ENCODE assay signal across 2 cellular contexts in the genomic region with DNA sequence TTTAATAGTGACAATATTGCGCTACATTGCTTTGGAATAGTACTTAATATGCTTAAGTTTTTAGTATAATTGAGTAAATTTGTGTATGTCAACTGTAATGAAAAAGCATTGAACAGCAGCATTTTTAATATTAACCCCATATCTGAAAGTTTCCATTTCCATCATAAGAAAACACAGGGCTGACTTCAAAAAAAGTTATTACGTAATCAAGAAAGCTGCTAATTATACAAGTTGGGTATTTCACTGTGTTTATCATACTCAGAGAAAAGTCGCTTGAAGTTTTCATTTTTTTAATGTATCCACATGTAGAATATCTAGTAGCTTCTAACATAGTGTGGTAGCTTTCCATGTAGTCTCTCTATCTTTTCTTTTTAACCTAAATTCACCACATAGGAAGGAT.
TF ChIP-seq lines count a peak whose summit lies in the region.

No MANE protein-coding gene starts in this region.

TF ChIP-seq in GM23338, 12 proteins besides CTCF, POLR2A, EP300 and RAD21 (continued from another document):
- TF ChIP-seq, protein P1, sequence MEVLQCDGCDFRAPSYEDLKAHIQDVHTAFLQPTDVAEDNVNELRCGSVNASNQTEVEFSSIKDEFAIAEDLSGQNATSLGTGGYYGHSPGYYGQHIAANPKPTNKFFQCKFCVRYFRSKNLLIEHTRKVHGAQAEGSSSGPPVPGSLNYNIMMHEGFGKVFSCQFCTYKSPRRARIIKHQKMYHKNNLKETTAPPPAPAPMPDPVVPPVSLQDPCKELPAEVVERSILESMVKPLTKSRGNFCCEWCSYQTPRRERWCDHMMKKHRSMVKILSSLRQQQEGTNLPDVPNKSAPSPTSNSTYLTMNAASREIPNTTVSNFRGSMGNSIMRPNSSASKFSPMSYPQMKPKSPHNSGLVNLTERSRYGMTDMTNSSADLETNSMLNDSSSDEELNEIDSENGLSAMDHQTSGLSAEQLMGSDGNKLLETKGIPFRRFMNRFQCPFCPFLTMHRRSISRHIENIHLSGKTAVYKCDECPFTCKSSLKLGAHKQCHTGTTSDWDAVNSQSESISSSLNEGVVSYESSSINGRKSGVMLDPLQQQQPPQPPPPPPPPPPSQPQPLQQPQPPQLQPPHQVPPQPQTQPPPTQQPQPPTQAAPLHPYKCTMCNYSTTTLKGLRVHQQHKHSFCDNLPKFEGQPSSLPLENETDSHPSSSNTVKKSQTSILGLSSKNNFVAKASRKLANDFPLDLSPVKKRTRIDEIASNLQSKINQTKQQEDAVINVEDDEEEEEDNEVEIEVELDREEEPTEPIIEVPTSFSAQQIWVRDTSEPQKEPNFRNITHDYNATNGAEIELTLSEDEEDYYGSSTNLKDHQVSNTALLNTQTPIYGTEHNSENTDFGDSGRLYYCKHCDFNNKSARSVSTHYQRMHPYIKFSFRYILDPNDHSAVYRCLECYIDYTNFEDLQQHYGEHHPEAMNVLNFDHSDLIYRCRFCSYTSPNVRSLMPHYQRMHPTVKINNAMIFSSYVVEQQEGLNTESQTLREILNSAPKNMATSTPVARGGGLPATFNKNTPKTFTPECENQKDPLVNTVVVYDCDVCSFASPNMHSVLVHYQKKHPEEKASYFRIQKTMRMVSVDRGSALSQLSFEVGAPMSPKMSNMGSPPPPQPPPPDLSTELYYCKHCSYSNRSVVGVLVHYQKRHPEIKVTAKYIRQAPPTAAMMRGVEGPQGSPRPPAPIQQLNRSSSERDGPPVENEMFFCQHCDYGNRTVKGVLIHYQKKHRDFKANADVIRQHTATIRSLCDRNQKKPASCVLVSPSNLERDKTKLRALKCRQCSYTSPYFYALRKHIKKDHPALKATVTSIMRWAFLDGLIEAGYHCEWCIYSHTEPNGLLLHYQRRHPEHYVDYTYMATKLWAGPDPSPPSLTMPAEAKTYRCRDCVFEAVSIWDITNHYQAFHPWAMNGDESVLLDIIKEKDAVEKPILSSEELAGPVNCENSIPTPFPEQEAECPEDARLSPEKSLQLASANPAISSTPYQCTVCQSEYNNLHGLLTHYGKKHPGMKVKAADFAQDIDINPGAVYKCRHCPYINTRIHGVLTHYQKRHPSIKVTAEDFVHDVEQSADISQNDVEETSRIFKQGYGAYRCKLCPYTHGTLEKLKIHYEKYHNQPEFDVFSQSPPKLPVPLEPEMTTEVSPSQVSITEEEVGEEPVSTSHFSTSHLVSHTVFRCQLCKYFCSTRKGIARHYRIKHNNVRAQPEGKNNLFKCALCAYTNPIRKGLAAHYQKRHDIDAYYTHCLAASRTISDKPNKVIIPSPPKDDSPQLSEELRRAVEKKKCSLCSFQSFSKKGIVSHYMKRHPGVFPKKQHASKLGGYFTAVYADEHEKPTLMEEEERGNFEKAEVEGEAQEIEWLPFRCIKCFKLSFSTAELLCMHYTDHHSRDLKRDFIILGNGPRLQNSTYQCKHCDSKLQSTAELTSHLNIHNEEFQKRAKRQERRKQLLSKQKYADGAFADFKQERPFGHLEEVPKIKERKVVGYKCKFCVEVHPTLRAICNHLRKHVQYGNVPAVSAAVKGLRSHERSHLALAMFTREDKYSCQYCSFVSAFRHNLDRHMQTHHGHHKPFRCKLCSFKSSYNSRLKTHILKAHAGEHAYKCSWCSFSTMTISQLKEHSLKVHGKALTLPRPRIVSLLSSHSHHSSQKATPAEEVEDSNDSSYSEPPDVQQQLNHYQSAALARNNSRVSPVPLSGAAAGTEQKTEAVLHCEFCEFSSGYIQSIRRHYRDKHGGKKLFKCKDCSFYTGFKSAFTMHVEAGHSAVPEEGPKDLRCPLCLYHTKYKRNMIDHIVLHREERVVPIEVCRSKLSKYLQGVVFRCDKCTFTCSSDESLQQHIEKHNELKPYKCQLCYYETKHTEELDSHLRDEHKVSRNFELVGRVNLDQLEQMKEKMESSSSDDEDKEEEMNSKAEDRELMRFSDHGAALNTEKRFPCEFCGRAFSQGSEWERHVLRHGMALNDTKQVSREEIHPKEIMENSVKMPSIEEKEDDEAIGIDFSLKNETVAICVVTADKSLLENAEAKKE (CRISPR knock-in tag; IDR thresholded peaks at IDR 0.05) = no peak
- no peak for TF ChIP-seq STAT1 (IDR thresholded peaks at IDR 0.05; ENCODE audit: unreplicated experiment)
- TF ChIP-seq NANOG (IDR thresholded peaks at IDR 0.05; ENCODE audit: borderline replicate concordance) = no peak
- no peak for TF ChIP-seq EZH2phosphoT487 (IDR thresholded peaks at IDR 0.05; ENCODE audit: unreplicated experiment)
- no peak for TF ChIP-seq ZNF114 (CRISPR knock-in tag; IDR thresholded peaks at IDR 0.05)
- TF ChIP-seq EZH2 (IDR thresholded peaks at IDR 0.05; ENCODE audit: low read depth, unreplicated experiment) = no peak
- TF ChIP-seq POLR2AphosphoS5 (IDR thresholded peaks at IDR 0.05; ENCODE audit: low read depth) = no peak
- TF ChIP-seq, protein P2, sequence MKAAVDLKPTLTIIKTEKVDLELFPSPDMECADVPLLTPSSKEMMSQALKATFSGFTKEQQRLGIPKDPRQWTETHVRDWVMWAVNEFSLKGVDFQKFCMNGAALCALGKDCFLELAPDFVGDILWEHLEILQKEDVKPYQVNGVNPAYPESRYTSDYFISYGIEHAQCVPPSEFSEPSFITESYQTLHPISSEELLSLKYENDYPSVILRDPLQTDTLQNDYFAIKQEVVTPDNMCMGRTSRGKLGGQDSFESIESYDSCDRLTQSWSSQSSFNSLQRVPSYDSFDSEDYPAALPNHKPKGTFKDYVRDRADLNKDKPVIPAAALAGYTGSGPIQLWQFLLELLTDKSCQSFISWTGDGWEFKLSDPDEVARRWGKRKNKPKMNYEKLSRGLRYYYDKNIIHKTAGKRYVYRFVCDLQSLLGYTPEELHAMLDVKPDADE (IDR thresholded peaks at IDR 0.05) = no peak
- TF ChIP-seq, protein P3, sequence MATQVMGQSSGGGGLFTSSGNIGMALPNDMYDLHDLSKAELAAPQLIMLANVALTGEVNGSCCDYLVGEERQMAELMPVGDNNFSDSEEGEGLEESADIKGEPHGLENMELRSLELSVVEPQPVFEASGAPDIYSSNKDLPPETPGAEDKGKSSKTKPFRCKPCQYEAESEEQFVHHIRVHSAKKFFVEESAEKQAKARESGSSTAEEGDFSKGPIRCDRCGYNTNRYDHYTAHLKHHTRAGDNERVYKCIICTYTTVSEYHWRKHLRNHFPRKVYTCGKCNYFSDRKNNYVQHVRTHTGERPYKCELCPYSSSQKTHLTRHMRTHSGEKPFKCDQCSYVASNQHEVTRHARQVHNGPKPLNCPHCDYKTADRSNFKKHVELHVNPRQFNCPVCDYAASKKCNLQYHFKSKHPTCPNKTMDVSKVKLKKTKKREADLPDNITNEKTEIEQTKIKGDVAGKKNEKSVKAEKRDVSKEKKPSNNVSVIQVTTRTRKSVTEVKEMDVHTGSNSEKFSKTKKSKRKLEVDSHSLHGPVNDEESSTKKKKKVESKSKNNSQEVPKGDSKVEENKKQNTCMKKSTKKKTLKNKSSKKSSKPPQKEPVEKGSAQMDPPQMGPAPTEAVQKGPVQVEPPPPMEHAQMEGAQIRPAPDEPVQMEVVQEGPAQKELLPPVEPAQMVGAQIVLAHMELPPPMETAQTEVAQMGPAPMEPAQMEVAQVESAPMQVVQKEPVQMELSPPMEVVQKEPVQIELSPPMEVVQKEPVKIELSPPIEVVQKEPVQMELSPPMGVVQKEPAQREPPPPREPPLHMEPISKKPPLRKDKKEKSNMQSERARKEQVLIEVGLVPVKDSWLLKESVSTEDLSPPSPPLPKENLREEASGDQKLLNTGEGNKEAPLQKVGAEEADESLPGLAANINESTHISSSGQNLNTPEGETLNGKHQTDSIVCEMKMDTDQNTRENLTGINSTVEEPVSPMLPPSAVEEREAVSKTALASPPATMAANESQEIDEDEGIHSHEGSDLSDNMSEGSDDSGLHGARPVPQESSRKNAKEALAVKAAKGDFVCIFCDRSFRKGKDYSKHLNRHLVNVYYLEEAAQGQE (IDR thresholded peaks at IDR 0.05; ENCODE audit: unreplicated experiment) = no peak

TF ChIP-seq in WTC11, 78 proteins besides CTCF, POLR2A, EP300 and RAD21 (continued from another document and continues in another):
- TF ChIP-seq, protein P4, sequence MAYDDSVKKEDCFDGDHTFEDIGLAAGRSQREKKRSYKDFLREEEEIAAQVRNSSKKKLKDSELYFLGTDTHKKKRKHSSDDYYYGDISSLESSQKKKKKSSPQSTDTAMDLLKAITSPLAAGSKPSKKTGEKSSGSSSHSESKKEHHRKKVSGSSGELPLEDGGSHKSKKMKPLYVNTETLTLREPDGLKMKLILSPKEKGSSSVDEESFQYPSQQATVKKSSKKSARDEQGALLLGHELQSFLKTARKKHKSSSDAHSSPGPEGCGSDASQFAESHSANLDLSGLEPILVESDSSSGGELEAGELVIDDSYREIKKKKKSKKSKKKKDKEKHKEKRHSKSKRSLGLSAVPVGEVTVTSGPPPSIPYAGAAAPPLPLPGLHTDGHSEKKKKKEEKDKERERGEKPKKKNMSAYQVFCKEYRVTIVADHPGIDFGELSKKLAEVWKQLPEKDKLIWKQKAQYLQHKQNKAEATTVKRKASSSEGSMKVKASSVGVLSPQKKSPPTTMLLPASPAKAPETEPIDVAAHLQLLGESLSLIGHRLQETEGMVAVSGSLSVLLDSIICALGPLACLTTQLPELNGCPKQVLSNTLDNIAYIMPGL (CRISPR knock-in tag; IDR thresholded peaks at IDR 0.05) = no peak
- no peak for TF ChIP-seq ZNF263 (CRISPR knock-in tag; IDR thresholded peaks at IDR 0.05; ENCODE audit: low read depth)
- no peak for TF ChIP-seq SP1 (CRISPR knock-in tag; conservative IDR thresholded peaks at IDR 0.05)
- TF ChIP-seq, protein P5, sequence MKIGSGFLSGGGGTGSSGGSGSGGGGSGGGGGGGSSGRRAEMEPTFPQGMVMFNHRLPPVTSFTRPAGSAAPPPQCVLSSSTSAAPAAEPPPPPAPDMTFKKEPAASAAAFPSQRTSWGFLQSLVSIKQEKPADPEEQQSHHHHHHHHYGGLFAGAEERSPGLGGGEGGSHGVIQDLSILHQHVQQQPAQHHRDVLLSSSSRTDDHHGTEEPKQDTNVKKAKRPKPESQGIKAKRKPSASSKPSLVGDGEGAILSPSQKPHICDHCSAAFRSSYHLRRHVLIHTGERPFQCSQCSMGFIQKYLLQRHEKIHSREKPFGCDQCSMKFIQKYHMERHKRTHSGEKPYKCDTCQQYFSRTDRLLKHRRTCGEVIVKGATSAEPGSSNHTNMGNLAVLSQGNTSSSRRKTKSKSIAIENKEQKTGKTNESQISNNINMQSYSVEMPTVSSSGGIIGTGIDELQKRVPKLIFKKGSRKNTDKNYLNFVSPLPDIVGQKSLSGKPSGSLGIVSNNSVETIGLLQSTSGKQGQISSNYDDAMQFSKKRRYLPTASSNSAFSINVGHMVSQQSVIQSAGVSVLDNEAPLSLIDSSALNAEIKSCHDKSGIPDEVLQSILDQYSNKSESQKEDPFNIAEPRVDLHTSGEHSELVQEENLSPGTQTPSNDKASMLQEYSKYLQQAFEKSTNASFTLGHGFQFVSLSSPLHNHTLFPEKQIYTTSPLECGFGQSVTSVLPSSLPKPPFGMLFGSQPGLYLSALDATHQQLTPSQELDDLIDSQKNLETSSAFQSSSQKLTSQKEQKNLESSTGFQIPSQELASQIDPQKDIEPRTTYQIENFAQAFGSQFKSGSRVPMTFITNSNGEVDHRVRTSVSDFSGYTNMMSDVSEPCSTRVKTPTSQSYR (CRISPR knock-in tag; IDR thresholded peaks at IDR 0.05) = no peak
- TF ChIP-seq GTF2I (CRISPR knock-in tag; conservative IDR thresholded peaks at IDR 0.05) = no peak
- TF ChIP-seq ZNF138 (CRISPR knock-in tag; conservative IDR thresholded peaks at IDR 0.05) = no peak
- TF ChIP-seq JAZF1 (CRISPR knock-in tag; IDR thresholded peaks at IDR 0.05) = no peak
- TF ChIP-seq GABPB1 (CRISPR knock-in tag; IDR thresholded peaks at IDR 0.05) = no peak
- TF ChIP-seq, protein P6, sequence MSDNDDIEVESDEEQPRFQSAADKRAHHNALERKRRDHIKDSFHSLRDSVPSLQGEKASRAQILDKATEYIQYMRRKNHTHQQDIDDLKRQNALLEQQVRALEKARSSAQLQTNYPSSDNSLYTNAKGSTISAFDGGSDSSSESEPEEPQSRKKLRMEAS (CRISPR knock-in tag; IDR thresholded peaks at IDR 0.05) = no peak
- TF ChIP-seq, protein P7, sequence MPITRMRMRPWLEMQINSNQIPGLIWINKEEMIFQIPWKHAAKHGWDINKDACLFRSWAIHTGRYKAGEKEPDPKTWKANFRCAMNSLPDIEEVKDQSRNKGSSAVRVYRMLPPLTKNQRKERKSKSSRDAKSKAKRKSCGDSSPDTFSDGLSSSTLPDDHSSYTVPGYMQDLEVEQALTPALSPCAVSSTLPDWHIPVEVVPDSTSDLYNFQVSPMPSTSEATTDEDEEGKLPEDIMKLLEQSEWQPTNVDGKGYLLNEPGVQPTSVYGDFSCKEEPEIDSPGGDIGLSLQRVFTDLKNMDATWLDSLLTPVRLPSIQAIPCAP (CRISPR knock-in tag; IDR thresholded peaks at IDR 0.05) = no peak
- TF ChIP-seq, protein P8, sequence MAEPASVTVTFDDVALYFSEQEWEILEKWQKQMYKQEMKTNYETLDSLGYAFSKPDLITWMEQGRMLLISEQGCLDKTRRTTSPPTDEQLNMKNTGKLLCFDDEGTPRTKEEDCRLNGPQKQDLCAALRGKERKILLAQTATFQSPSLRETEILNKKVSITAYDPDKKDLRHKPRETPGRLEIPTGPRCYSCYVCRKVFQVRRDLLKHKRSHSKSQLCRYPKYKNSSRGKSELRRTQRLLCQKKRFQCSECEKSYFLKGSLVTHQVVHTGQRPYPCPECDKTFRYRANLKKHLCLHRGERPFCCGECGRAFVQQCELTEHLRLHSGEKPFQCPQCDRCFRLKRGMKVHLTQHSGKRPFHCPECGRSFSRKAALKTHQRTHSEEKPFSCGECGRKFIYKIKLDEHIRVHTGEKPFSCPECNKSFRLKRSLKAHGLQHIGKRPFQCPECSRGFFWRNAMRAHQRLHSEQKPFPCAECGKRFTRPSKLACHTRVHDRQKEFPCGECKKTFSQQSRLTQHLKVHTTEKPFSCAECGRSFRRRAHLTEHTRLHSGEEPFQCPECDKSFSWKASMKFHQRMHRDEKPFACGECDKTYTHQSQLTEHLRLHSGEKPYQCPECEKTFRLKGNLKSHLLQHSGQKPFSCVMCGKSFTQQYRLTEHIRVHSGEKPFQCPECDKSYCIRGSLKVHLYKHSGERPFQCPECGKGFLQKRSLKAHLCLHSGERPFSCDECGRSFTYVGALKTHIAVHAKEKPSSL (CRISPR knock-in tag; conservative IDR thresholded peaks at IDR 0.05) = no peak
- TF ChIP-seq, protein P9, sequence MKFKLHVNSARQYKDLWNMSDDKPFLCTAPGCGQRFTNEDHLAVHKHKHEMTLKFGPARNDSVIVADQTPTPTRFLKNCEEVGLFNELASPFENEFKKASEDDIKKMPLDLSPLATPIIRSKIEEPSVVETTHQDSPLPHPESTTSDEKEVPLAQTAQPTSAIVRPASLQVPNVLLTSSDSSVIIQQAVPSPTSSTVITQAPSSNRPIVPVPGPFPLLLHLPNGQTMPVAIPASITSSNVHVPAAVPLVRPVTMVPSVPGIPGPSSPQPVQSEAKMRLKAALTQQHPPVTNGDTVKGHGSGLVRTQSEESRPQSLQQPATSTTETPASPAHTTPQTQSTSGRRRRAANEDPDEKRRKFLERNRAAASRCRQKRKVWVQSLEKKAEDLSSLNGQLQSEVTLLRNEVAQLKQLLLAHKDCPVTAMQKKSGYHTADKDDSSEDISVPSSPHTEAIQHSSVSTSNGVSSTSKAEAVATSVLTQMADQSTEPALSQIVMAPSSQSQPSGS (CRISPR knock-in tag; IDR thresholded peaks at IDR 0.05; ENCODE audit: borderline replicate concordance, low read depth) = no peak
- TF ChIP-seq, protein P10, sequence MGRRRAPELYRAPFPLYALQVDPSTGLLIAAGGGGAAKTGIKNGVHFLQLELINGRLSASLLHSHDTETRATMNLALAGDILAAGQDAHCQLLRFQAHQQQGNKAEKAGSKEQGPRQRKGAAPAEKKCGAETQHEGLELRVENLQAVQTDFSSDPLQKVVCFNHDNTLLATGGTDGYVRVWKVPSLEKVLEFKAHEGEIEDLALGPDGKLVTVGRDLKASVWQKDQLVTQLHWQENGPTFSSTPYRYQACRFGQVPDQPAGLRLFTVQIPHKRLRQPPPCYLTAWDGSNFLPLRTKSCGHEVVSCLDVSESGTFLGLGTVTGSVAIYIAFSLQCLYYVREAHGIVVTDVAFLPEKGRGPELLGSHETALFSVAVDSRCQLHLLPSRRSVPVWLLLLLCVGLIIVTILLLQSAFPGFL (CRISPR knock-in tag; IDR thresholded peaks at IDR 0.05; ENCODE audit: borderline replicate concordance) = no peak
